1 cellular context compared by ENCODE assay signal in genomic region chr1:77889240-77889637, GRCh38.
TF ChIP-seq lines count a peak whose summit lies in the region.

No MANE protein-coding gene starts in this region.

TF ChIP-seq in HEK293, 187 proteins besides CTCF, POLR2A, EP300 and RAD21 (continued from another document):
- TF ChIP-seq, protein P1, sequence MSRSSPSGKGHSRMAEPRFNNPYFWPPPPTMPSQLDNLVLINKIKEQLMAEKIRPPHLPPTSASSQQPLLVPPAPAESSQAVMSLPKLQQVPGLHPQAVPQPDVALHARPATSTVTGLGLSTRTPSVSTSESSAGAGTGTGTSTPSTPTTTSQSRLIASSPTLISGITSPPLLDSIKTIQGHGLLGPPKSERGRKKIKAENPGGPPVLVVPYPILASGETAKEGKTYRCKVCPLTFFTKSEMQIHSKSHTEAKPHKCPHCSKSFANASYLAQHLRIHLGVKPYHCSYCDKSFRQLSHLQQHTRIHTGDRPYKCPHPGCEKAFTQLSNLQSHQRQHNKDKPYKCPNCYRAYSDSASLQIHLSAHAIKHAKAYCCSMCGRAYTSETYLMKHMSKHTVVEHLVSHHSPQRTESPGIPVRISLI (tag by site-specific recombination; IDR thresholded peaks at IDR 0.05): no peak
- TF ChIP-seq ZNF112 (tag by site-specific recombination; IDR thresholded peaks at IDR 0.05): no peak
